12 cellular contexts compared by ENCODE assay signal in the genomic region with DNA sequence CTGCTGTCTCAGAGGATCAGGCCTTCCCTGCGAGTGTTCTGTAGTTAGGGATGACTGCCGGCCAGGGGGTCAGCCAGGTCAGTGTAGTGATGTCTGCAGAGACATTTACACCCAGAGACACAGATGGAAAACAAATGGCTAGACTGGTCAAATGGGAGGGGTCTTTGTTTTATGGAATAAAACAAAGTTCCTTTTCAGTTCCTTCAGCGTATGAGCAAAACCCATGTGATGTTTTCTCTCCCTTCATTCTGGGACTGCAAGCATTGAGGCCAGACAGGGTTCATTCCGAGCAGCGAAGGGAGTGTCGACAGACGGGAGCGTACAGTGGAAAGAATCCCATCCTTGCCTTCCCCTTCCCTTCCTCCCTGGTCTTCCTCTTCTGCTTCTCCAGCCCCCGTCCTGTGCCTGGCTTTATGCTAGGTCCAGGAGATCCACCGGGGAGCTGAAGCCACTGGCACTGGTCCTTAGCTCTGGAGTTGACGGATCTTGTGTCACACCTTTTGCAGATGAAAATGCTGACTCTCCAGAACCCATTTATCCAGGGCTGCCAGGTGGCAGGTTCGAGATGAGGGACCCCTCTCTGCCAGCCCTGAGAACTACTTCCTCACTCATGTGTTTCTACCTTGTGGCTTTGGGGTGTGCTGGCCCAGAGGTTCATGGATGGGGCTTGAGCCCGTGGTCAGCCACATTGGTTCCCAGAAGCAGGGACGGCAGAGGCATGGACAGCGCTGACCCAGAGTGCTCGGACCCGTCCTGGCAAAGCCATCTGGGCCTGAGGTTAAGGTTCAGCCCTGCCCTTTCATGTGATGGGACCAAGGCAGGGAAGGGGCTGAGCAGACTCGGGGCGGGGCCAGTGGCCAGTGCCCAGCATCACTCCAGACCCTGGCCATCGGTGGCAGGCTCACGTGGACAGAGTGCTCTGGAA. TPM values are rescaled to one million over a fixed set of nuclear protein-coding genes. Genes with fewer than 3 reads are reported as not detected.
DNase-seq lines count a peak whose midpoint lies in the region; ATAC-seq and TF ChIP-seq lines count a peak whose summit lies in the region.
"Had no signal": no experiment of that assay in that cellular context is flagged by ENCODE, and none has a peak within 500 bp of the region (broad histone marks: within the 10 kb centered on the region; RNA-seq: fewer than 3 reads in every experiment).

No MANE protein-coding gene starts in this region.

- no peaks in the 10 kb centered on the region for H3K4me1 ChIP-seq in psoas muscle
- no peaks in the 10 kb centered on the region for H3K4me1 ChIP-seq in aorta (ENCODE audit: control insufficient read depth in 1 of 2, insufficient read depth in 2 of 2, low read length in 2 of 2)

- H3K27me3 Mint-ChIP-seq in activated CD8-positive, alpha-beta memory T cell treated with anti-CD3 and anti-CD28 coated beads, Interleukin-2, amount 10 ng/mL, durations not matched to agents 7 days and 5 days: no peaks in the 10 kb centered on the region
- H3K27me3 Mint-ChIP-seq: naive thymus-derived CD4-positive, alpha-beta T cell had no signal

- H3K9me3 ChIP-seq in psoas muscle: no peaks in the 10 kb centered on the region
- no peaks in the 10 kb centered on the region for H3K9me3 ChIP-seq in aorta (ENCODE audit: control insufficient read depth, low read length)

- H3K4me3 ChIP-seq in psoas muscle (no peak overlapping the region), aorta (ENCODE audit: low read length in 2 of 2) (no peak overlapping the region)

- no peaks in the 10 kb centered on the region for H3K4me1 Mint-ChIP-seq in activated CD8-positive, alpha-beta memory T cell treated with anti-CD3 and anti-CD28 coated beads, Interleukin-2, amount 10 ng/mL, durations not matched to agents 7 days and 5 days

- ATAC-seq in activated CD8-positive, alpha-beta memory T cell treated with anti-CD3 and anti-CD28 coated beads, Interleukin-2, amount 10 ng/mL, durations not matched to agents 7 days and 5 days: peak; percentile 16
- ATAC-seq in psoas muscle (peak in 1 of 4 donors; percentile 23), aorta (ENCODE audit: low FRiP score) (peak; percentile 71), GM19023 (IDR thresholded peaks at IDR 0.05; ENCODE audit: unreplicated experiment) (no peak), HG03108 (IDR thresholded peaks at IDR 0.05; ENCODE audit: unreplicated experiment) (no peak)
- ATAC-seq: naive thymus-derived CD4-positive, alpha-beta T cell had no signal

- H3K4me3 Mint-ChIP-seq in activated CD8-positive, alpha-beta memory T cell treated with anti-CD3 and anti-CD28 coated beads, Interleukin-2, amount 10 ng/mL, durations not matched to agents 7 days and 5 days: no peak overlapping the region
- H3K4me3 Mint-ChIP-seq: naive thymus-derived CD4-positive, alpha-beta T cell had no signal

- WGBS in psoas muscle, 3 donors: 77 to 87% (median 82%) methylated on average over 21 of the region's 21 CpGs
- 77 to 80% methylated on average over 21 of the region's 21 CpGs for WGBS in aorta, 2 donors

- intact Hi-C loops in psoas muscle (cut with DNase I): no loop called here
- intact Hi-C loops in aorta (cut with DNase I): no loop called here

- CTCF ChIA-PET in activated CD8-positive, alpha-beta memory T cell treated with anti-CD3 and anti-CD28 coated beads, Interleukin-2, amount 10 ng/mL, durations not matched to agents 7 days and 5 days (lab: Charles Lee): no interaction called here

- TF ChIP-seq CTCF in psoas muscle (IDR thresholded peaks at IDR 0.05): no peak

- no peaks in the 10 kb centered on the region for H3K9me3 Mint-ChIP-seq in activated CD8-positive, alpha-beta memory T cell treated with anti-CD3 and anti-CD28 coated beads, Interleukin-2, amount 10 ng/mL, durations not matched to agents 7 days and 5 days (ENCODE audit: low read depth)
- H3K9me3 Mint-ChIP-seq: naive thymus-derived CD4-positive, alpha-beta T cell had no signal

- no peak overlapping the region for H3K27ac Mint-ChIP-seq in activated CD8-positive, alpha-beta memory T cell treated with anti-CD3 and anti-CD28 coated beads, Interleukin-2, amount 10 ng/mL, durations not matched to agents 7 days and 5 days
- H3K27ac Mint-ChIP-seq: naive thymus-derived CD4-positive, alpha-beta T cell had no signal

- DNase-seq in activated CD8-positive, alpha-beta memory T cell treated with anti-CD3 and anti-CD28 coated beads, Interleukin-2, amount 10 ng/mL, durations not matched to agents 7 days and 5 days: no peak
- DNase-seq in activated CD8-positive, alpha-beta memory T cell treated with anti-CD3 and anti-CD28 coated beads, Interleukin-2, amount 50 U/mL, for 4 hours: no peak
- DNase-seq in islet precursor cell (peak; percentile 49), psoas muscle (no peak), aorta (peak in 1 of 2 donors; percentile 43), NCI-H2081 treated with DMSO at 0.1 percent for 48 hours (lab: John Stamatoyannopoulos, UW) (no peak)
- DNase-seq: Kasumi-1; naive thymus-derived CD4-positive, alpha-beta T cell; stimulated activated CD4-positive, alpha-beta T cell treated with anti-CD3 and anti-CD28 coated beads, Interleukin-15, amount 100 ng/mL, for 24 hours had no signal

- H3K36me3 Mint-ChIP-seq in activated CD8-positive, alpha-beta memory T cell treated with anti-CD3 and anti-CD28 coated beads, Interleukin-2, amount 10 ng/mL, durations not matched to agents 7 days and 5 days: no peaks in the 10 kb centered on the region

- H3K27ac ChIP-seq in psoas muscle: peak overlapping the region; percentile 46
- no peak overlapping the region for H3K27ac ChIP-seq in aorta (ENCODE audit: low read depth in 1 of 2, low read length in 2 of 2)
- H3K27ac ChIP-seq: 22Rv1 had no signal

- no peaks in the 10 kb centered on the region for H3K27me3 ChIP-seq in psoas muscle (ENCODE audit: insufficient read depth in 3 of 3, low read length in 2 of 3)
- H3K27me3 ChIP-seq in aorta (ENCODE audit: control insufficient read depth in 1 of 2, insufficient read depth in 2 of 2, low read length in 1 of 2): no peaks in the 10 kb centered on the region

- H3K36me3 ChIP-seq in psoas muscle (ENCODE audit: insufficient read depth in 1 of 2, low read depth in 1 of 2) (peaks cover 0 to 25% of the 10 kb centered on the region in 2 donors), aorta (ENCODE audit: control insufficient read depth in 1 of 2, insufficient read depth in 2 of 2, low read length in 1 of 2) (peaks cover 0 to 8% of the 10 kb centered on the region in 2 donors)

RNA-seq across cellular contexts. Expression of a gene that starts 24.2 kb away (rescaled TPM):
- 100 to 1,000 TPM; 137 to 164 TPM for total RNA-seq in activated CD8-positive, alpha-beta memory T cell treated with anti-CD3 and anti-CD28 coated beads, Interleukin-2, amount 10 ng/mL, durations not matched to agents 7 days and 5 days
- total RNA-seq in psoas muscle (100 to 1,000 TPM in 1 of 4 donors, 10 to 100 TPM in 3; 47.5 to 138 (median 69.2) TPM), aorta (100 to 1,000 TPM; 112 to 121 TPM)
- polyA plus RNA-seq in psoas muscle (100 to 1,000 TPM in 1 of 3 donors, 10 to 100 TPM in 2; 74.1 to 116 (median 94.9) TPM), aorta (100 to 1,000 TPM; 151 to 168 TPM)

RNA-seq across cellular contexts. Expression of a gene that starts 24.3 kb away (rescaled TPM):
- 10 to 100 TPM; 57.9 to 64.6 TPM for total RNA-seq in activated CD8-positive, alpha-beta memory T cell treated with anti-CD3 and anti-CD28 coated beads, Interleukin-2, amount 10 ng/mL, durations not matched to agents 7 days and 5 days
- 10 to 100 TPM; 14.4 to 21.8 (median 17.8) TPM for total RNA-seq in psoas muscle
- polyA plus RNA-seq in psoas muscle: 10 to 100 TPM; 11.3 to 21.7 (median 19.3) TPM
- 10 to 100 TPM; 16.2 to 20.4 TPM for total RNA-seq in aorta
- 10 to 100 TPM; 12.9 to 13.2 TPM for polyA plus RNA-seq in aorta

Comparison
In these comparisons a context has a peak if more than half of its experiments do, and no peak if none do; other contexts are left out.
1. ATAC-seq: peak in activated CD8-positive, alpha-beta memory T cell treated with anti-CD3 and anti-CD28 coated beads, Interleukin-2, amount 10 ng/mL, durations not matched to agents 7 days and 5 days (single experiment) and aorta (single experiment); none in GM19023 (single experiment) and HG03108 (single experiment).